ENCODE assay signal across 1 cellular context in genomic region chr1:93447481-93448291, GRCh38.
A peak's percentile ranks its signal among the peaks of the same experiment; 100 is the strongest.
TF ChIP-seq lines count a peak whose summit lies in the region.

TSS of gene FNBP1L (plus strand) at chr1:93448118. CDS start at chr1:93448282, 164 bp downstream.

TF ChIP-seq in K562, 482 proteins besides CTCF, POLR2A, EP300 and RAD21 (continued from another document and continues in another):
- TF ChIP-seq, protein P1, sequence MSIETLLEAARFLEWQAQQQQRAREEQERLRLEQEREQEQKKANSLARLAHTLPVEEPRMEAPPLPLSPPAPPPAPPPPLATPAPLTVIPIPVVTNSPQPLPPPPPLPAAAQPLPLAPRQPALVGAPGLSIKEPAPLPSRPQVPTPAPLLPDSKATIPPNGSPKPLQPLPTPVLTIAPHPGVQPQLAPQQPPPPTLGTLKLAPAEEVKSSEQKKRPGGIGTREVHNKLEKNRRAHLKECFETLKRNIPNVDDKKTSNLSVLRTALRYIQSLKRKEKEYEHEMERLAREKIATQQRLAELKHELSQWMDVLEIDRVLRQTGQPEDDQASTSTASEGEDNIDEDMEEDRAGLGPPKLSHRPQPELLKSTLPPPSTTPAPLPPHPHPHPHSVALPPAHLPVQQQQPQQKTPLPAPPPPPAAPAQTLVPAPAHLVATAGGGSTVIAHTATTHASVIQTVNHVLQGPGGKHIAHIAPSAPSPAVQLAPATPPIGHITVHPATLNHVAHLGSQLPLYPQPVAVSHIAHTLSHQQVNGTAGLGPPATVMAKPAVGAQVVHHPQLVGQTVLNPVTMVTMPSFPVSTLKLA (conservative IDR thresholded peaks at IDR 0.05): no peak
- TF ChIP-seq SLC30A9 (CRISPR knock-in tag; IDR thresholded peaks at IDR 0.05) (no peak), ZNF143 (CRISPR knock-in tag; IDR thresholded peaks at IDR 0.05) (peak; percentile 68), ZSCAN32 (CRISPR knock-in tag; IDR thresholded peaks at IDR 0.05) (no peak), TFAP4 (CRISPR knock-in tag; IDR thresholded peaks at IDR 0.05; ENCODE audit: borderline replicate concordance) (0 out of 2 replicates have a peak, but pooled peaks have one; percentile 16), TBP (optimal IDR thresholded peaks at IDR 0.05; ENCODE audit: low read depth, low read length) (peak; percentile 34), NCOA4 (IDR thresholded peaks at IDR 0.05; ENCODE audit: partially characterized antibody) (no peak), KHSRP (IDR thresholded peaks at IDR 0.05) (no peak), WHSC1 (IDR thresholded peaks at IDR 0.05; ENCODE audit: low read length) (no peak), SNRNP70 (optimal IDR thresholded peaks at IDR 0.05; ENCODE audit: low read depth, low read length) (no peak), ZNF23 (CRISPR knock-in tag; IDR thresholded peaks at IDR 0.05) (no peak), POLR2G (IDR thresholded peaks at IDR 0.05; ENCODE audit: low read depth, low read length) (peak; percentile 90), SAP30 (IDR thresholded peaks at IDR 0.05; ENCODE audit: borderline replicate concordance, insufficient read depth, low read depth, low read length, poor library complexity, severe bottlenecking) (peak; percentile 60), MBD2 (IDR thresholded peaks at IDR 0.05; ENCODE audit: borderline replicate concordance, low read depth) (no peak; the same call in 1 of the 2 replicates), ZNF77 (CRISPR knock-in tag; IDR thresholded peaks at IDR 0.05) (no peak), ZNF175 (CRISPR knock-in tag; IDR thresholded peaks at IDR 0.05; ENCODE audit: low read depth) (no peak), SMAD4 (CRISPR knock-in tag; conservative IDR thresholded peaks at IDR 0.05) (peak; percentile 69), GABPA (tag; conservative IDR thresholded peaks at IDR 0.05; ENCODE audit: low read depth) (no peak), SIN3A (IDR thresholded peaks at IDR 0.05; ENCODE audit: borderline replicate concordance in 2 of 2, control insufficient read depth in 1 of 2, low read depth in 2 of 2, low read length in 2 of 2) (0 out of 4 replicates have a peak, but pooled peaks of 1 of the 2 experiments have one; percentile 48), THRA (IDR thresholded peaks at IDR 0.05) (no peak), PHF8 (IDR thresholded peaks at IDR 0.05; ENCODE audit: borderline replicate concordance, low read length) (peak; percentile 80; the same call in 1 of the 2 replicates), ZNF431 (CRISPR knock-in tag; IDR thresholded peaks at IDR 0.05) (no peak), HCFC1 (IDR thresholded peaks at IDR 0.05; ENCODE audit: low read depth, low read length) (no peak), PML (IDR thresholded peaks at IDR 0.05; ENCODE audit: low read length) (peak; percentile 45; the same call in 1 of the 2 replicates), NCOR1 (IDR thresholded peaks at IDR 0.05) (no peak), CCNT2 (IDR thresholded peaks at IDR 0.05; ENCODE audit: borderline replicate concordance, extremely low read depth, insufficient read length, low read depth, low read length) (peak; percentile 34), ZNF589 (CRISPR knock-in tag; IDR thresholded peaks at IDR 0.05; ENCODE audit: low read depth) (no peak), ZNF12 (CRISPR knock-in tag; IDR thresholded peaks at IDR 0.05) (no peak), YY1 (IDR thresholded peaks at IDR 0.05; ENCODE audit: borderline replicate concordance in 1 of 3, control insufficient read depth in 1 of 3, extremely low read depth in 1 of 3, insufficient read depth in 3 of 3, insufficient read length in 1 of 3, insufficient replicate concordance in 2 of 3, low read depth in 1 of 3, low read length in 2 of 3) (peak in 1 of 3 experiments; percentile 25), SPI1 (IDR thresholded peaks at IDR 0.05; ENCODE audit: borderline replicate concordance, low read depth, low read length) (no peak), LARP7 (IDR thresholded peaks at IDR 0.05) (no peak), MCM2 (IDR thresholded peaks at IDR 0.05; ENCODE audit: low read depth) (no peak), CXXC5 (CRISPR knock-in tag; IDR thresholded peaks at IDR 0.05) (peak; percentile 72), KAT8 (IDR thresholded peaks at IDR 0.05; ENCODE audit: low read depth) (no peak), GABPB1 (CRISPR knock-in tag; IDR thresholded peaks at IDR 0.05) (peak; percentile 48; the same call in 1 of the 2 replicates), ZNF395 (CRISPR knock-in tag; IDR thresholded peaks at IDR 0.05) (0 out of 2 replicates have a peak, but pooled peaks have one; percentile 4), UBTF (IDR thresholded peaks at IDR 0.05; ENCODE audit: borderline replicate concordance in 1 of 2, low read depth in 2 of 2, low read length in 2 of 2) (peak in 1 of 2 experiments; percentile 64; a peak in 1 of 4 replicates), SUPT5H (IDR thresholded peaks at IDR 0.05) (peak; percentile 60), ZNF184 (CRISPR knock-in tag; IDR thresholded peaks at IDR 0.05) (0 out of 2 replicates have a peak, but pooled peaks have one; percentile 79), ZNF41 (CRISPR knock-in tag; conservative IDR thresholded peaks at IDR 0.05) (no peak), MEIS2 (IDR thresholded peaks at IDR 0.05; ENCODE audit: partially characterized antibody) (no peak), HMGN3 (IDR thresholded peaks at IDR 0.05; ENCODE audit: borderline replicate concordance, extremely low read depth, insufficient read length, low read depth, low read length) (peak; percentile 21), ZNF766 (CRISPR knock-in tag; conservative IDR thresholded peaks at IDR 0.05) (0 out of 2 replicates have a peak, but pooled peaks have one; percentile 37), RAD51 (IDR thresholded peaks at IDR 0.05; ENCODE audit: borderline replicate concordance, low read depth) (no peak), ZNF165 (CRISPR knock-in tag; IDR thresholded peaks at IDR 0.05; ENCODE audit: borderline replicate concordance) (no peak), ARID2 (IDR thresholded peaks at IDR 0.05) (no peak), SMARCC2 (IDR thresholded peaks at IDR 0.05; ENCODE audit: low read depth) (0 out of 2 replicates have a peak, but pooled peaks have one; percentile 12), ZNF583 (CRISPR knock-in tag; IDR thresholded peaks at IDR 0.05) (no peak), TAF9B (IDR thresholded peaks at IDR 0.05; ENCODE audit: partially characterized antibody) (no peak), PHF21A (IDR thresholded peaks at IDR 0.05; ENCODE audit: borderline replicate concordance, low read depth) (no peak), TCF3 (CRISPR knock-in tag; IDR thresholded peaks at IDR 0.05) (no peak), CHD2 (IDR thresholded peaks at IDR 0.05; ENCODE audit: low read depth, low read length) (no peak), ZBTB43 (CRISPR knock-in tag; IDR thresholded peaks at IDR 0.05) (no peak), EZH2 (IDR thresholded peaks at IDR 0.05; ENCODE audit: borderline replicate concordance, low read depth, low read length) (no peak), VEZF1 (CRISPR knock-in tag; IDR thresholded peaks at IDR 0.05) (peak; percentile 96)
- TF ChIP-seq, protein P2, sequence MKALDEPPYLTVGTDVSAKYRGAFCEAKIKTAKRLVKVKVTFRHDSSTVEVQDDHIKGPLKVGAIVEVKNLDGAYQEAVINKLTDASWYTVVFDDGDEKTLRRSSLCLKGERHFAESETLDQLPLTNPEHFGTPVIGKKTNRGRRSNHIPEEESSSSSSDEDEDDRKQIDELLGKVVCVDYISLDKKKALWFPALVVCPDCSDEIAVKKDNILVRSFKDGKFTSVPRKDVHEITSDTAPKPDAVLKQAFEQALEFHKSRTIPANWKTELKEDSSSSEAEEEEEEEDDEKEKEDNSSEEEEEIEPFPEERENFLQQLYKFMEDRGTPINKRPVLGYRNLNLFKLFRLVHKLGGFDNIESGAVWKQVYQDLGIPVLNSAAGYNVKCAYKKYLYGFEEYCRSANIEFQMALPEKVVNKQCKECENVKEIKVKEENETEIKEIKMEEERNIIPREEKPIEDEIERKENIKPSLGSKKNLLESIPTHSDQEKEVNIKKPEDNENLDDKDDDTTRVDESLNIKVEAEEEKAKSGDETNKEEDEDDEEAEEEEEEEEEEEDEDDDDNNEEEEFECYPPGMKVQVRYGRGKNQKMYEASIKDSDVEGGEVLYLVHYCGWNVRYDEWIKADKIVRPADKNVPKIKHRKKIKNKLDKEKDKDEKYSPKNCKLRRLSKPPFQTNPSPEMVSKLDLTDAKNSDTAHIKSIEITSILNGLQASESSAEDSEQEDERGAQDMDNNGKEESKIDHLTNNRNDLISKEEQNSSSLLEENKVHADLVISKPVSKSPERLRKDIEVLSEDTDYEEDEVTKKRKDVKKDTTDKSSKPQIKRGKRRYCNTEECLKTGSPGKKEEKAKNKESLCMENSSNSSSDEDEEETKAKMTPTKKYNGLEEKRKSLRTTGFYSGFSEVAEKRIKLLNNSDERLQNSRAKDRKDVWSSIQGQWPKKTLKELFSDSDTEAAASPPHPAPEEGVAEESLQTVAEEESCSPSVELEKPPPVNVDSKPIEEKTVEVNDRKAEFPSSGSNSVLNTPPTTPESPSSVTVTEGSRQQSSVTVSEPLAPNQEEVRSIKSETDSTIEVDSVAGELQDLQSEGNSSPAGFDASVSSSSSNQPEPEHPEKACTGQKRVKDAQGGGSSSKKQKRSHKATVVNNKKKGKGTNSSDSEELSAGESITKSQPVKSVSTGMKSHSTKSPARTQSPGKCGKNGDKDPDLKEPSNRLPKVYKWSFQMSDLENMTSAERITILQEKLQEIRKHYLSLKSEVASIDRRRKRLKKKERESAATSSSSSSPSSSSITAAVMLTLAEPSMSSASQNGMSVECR (CRISPR knock-in tag; IDR thresholded peaks at IDR 0.05): no peak; the same call in 1 of the 2 replicates
- TF ChIP-seq, protein P3, sequence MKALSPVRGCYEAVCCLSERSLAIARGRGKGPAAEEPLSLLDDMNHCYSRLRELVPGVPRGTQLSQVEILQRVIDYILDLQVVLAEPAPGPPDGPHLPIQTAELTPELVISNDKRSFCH (CRISPR knock-in tag; IDR thresholded peaks at IDR 0.05): no peak
- TF ChIP-seq, protein P3 (tag; IDR thresholded peaks at IDR 0.05): no peak
